Comparison of ENCODE assay signal across 12 cellular contexts in genomic region chr4:168449740-168450442, GRCh38. TPM values are rescaled to one million over a fixed set of nuclear protein-coding genes. Genes with fewer than 3 reads are reported as not detected.
DNase-seq lines count a peak whose midpoint lies in the region; ATAC-seq and TF ChIP-seq lines count a peak whose summit lies in the region.
"Had no signal": no experiment of that assay in that cellular context is flagged by ENCODE, and none has a peak within 500 bp of the region (broad histone marks: within the 10 kb centered on the region; RNA-seq: fewer than 3 reads in every experiment).

No MANE protein-coding gene starts in this region.

- H3K4me1 Mint-ChIP-seq in CD8-positive, alpha-beta T cell (ENCODE audit: low read depth), result peaks cover 13% of the 10 kb centered on the region

- H3K4me3 Mint-ChIP-seq in CD8-positive, alpha-beta T cell, result no peak overlapping the region

- no peak for TF ChIP-seq POLR2A in lower leg skin (IDR thresholded peaks at IDR 0.05)

- in situ Hi-C loops in astrocyte of the cerebellum (cut with HindIII; ENCODE audit: low sequenced_read_pairs), result no loop called here

- no peaks in the 10 kb centered on the region for H3K27me3 ChIP-seq in CD8-positive, alpha-beta T cell (ENCODE audit: insufficient read depth, low read length)
- H3K27me3 ChIP-seq: transverse colon had no signal

- no peak for TF ChIP-seq CTCF in CD8-positive, alpha-beta T cell (IDR thresholded peaks at IDR 0.05)
- TF ChIP-seq CTCF in astrocyte of the cerebellum (IDR thresholded peaks at IDR 0.05; ENCODE audit: low read depth, low read length, missing control alignments), result no peak
- TF ChIP-seq CTCF in lower leg skin (IDR thresholded peaks at IDR 0.05), result no peak

- H3K4me3 ChIP-seq in CD8-positive, alpha-beta T cell (ENCODE audit: low read depth, low read length), result no peak overlapping the region
- H3K4me3 ChIP-seq in astrocyte of the cerebellum (ENCODE audit: low read depth, low read length) (no peak overlapping the region), lower leg skin (ENCODE audit: low read depth, poor library complexity, severe bottlenecking) (no peak overlapping the region)
- H3K4me3 ChIP-seq: transverse colon had no signal

- no peaks in the 10 kb centered on the region for H3K27me3 Mint-ChIP-seq in CD8-positive, alpha-beta T cell (ENCODE audit: low read depth)

- H3K27ac Mint-ChIP-seq in CD8-positive, alpha-beta T cell, result peak overlapping the region; percentile 22

- intact Hi-C loops in CD8-positive, alpha-beta T cell (cut with DNase I, micrococcal nuclease), result no loop called here
- intact Hi-C loops in lower leg skin (cut with DNase I; ENCODE audit: low total_unique reads), result no loop called here

- CTCF ChIA-PET in CD8-positive, alpha-beta T cell (lab: Charles Lee), result interaction anchor here (0.7 kb wide), 1 partner anchor 106 kb away, joined by 3 read pairs; no protein-coding TSS in a partner anchor

- no peak for ATAC-seq in CD8-positive, alpha-beta T cell
- ATAC-seq in HG03457 (IDR thresholded peaks at IDR 0.05; ENCODE audit: unreplicated experiment) (no peak), GM21737 (IDR thresholded peaks at IDR 0.05; ENCODE audit: unreplicated experiment) (no peak), GM18517 (IDR thresholded peaks at IDR 0.05; ENCODE audit: unreplicated experiment) (no peak)
- ATAC-seq: left lobe of liver had no signal

- POLR2A ChIA-PET in CD8-positive, alpha-beta T cell (lab: Charles Lee), result interaction anchor here (0.6 kb wide), 1 partner anchor 56 kb away, joined by 3 read pairs; no protein-coding TSS in a partner anchor

- no peaks in the 10 kb centered on the region for H3K4me1 ChIP-seq in CD8-positive, alpha-beta T cell (ENCODE audit: insufficient read depth, low read length)
- H3K4me1 ChIP-seq: transverse colon had no signal

- DNase-seq in CD8-positive, alpha-beta T cell, result no peak
- DNase-seq in LHCN-M2 (ENCODE audit: low read depth) (peak; percentile 73), astrocyte of the cerebellum (ENCODE audit: low read depth) (peak; percentile 1), lower leg skin (ENCODE audit: low spot score in 2 of 2) (peak; percentile 62 to 86), NCI-H187 (lab: John Stamatoyannopoulos, UW) (no peak)
- DNase-seq: cerebellar nuclear complex, NCI-H510A treated with DMSO at 0.1 percent for 48 hours, transverse colon had no signal

- no peak overlapping the region for H3K27ac ChIP-seq in CD8-positive, alpha-beta T cell (ENCODE audit: low read depth, low read length)

- peaks cover 11% of the 10 kb centered on the region for H3K36me3 ChIP-seq in CD8-positive, alpha-beta T cell (ENCODE audit: insufficient read depth, low read length)

- no peaks in the 10 kb centered on the region for H3K9me3 ChIP-seq in CD8-positive, alpha-beta T cell (ENCODE audit: low read length)
- H3K9me3 ChIP-seq: transverse colon had no signal

- peaks cover 62% of the 10 kb centered on the region for H3K36me3 Mint-ChIP-seq in CD8-positive, alpha-beta T cell

- WGBS in lower leg skin, 2 donors, result 60 to 68% methylated on average over 5 of the region's 5 CpGs

- H3K9me3 Mint-ChIP-seq in CD8-positive, alpha-beta T cell, result no peaks in the 10 kb centered on the region

RNA-seq across cellular contexts. Expression of gene DDX60L, which starts 30.4 kb away (rescaled TPM):
- 10 to 100 TPM; 20.4 to 22.9 TPM for total RNA-seq in CD8-positive, alpha-beta T cell
- total RNA-seq in LHCN-M2 (2014; rRNA removed) (27.2 and 41.3 TPM in 2 replicates), lower leg skin (1 to 10 TPM; 2.6 to 9.3 (median 4.4) TPM)
- 15.6 TPM for polyA plus RNA-seq in LHCN-M2 (2012)

RNA-seq across cellular contexts. Expression of gene PALLD, which starts 47.0 kb away (rescaled TPM):
- total RNA-seq in CD8-positive, alpha-beta T cell, result not detected
- 143 and 176 TPM in 2 replicates for total RNA-seq in LHCN-M2 (2014; rRNA removed)
- 406 TPM for polyA plus RNA-seq in LHCN-M2 (2012)
- total RNA-seq in lower leg skin, result 100 to 1,000 TPM in 1 of 4 donors, 10 to 100 TPM in 3; 46.1 to 103 (median 77.6) TPM

Comparison
In these comparisons a context has a peak if more than half of its experiments do, and no peak if none do; other contexts are left out.
1. DNase-seq: peak in LHCN-M2 (single experiment), astrocyte of the cerebellum (single experiment) and lower leg skin (2 of 2); none in CD8-positive, alpha-beta T cell (0 of 7) and NCI-H187 (0 of 2).
2. RNA of gene PALLD, which starts 47.0 kb away (total RNA-seq): 143 to 176 TPM in LHCN-M2 and 46.1 to 103 TPM in lower leg skin; not detected in CD8-positive, alpha-beta T cell; every median in the first group is over 10 times any median in the second.